In the genomic region with DNA sequence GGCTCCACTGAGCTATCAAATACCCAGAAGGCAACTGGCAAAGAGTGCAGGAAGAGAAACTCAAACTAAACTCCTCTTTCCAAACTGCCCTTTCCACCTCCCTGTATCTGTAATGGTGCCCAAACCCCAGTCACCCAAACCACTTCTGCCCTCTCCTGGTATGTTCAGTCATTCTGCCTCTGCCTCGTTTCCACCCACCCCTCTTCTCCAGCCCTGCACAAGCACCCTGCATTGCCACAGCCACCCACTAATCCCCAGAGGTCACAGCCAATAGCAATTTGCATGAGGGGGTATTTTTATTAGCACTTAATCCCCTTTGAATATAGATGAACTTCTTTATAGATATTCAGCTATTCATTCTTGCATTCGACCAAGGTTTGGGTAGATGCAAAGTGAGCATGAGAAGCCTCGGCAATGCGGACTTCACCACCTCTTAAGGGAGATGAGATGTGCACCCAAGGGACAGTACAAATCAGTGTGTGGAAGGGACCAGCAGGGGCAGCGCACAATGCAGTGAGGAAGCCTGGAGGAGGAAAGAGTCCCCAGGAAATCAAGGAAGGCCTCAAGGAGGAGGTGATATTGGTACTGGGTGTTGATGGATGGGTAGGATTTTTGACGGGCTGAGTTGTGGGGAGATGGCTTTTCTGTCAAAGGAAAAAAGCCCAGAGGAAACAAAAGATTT, we compare ENCODE assay signal across 8 cellular contexts. TPM values are rescaled to one million over a fixed set of nuclear protein-coding genes. Genes with fewer than 3 reads are reported as not detected.
DNase-seq lines count a peak whose midpoint lies in the region; ATAC-seq and TF ChIP-seq lines count a peak whose summit lies in the region.

No MANE protein-coding gene starts in this region.

- peak overlapping the region; percentile 83 for H3K4me2 ChIP-seq in OCI-LY3 (ENCODE audit: low read length)

- H3K36me3 ChIP-seq in OCI-LY3 (replicated peaks; ENCODE audit: low read depth, low read length): no peaks in the 10 kb centered on the region
- H3K36me3 ChIP-seq in upper lobe of left lung: no peaks in the 10 kb centered on the region

- H3K27ac ChIP-seq in OCI-LY3 (ENCODE audit: low read length) (no peak overlapping the region), upper lobe of left lung (no peak overlapping the region)

- peaks cover 54% of the 10 kb centered on the region for H3K4me1 Mint-ChIP-seq in activated naive CD8-positive, alpha-beta T cell treated with anti-CD3 and anti-CD28 coated beads, Interleukin-2, amount 50 U/mL, for 24 hours

- in situ Hi-C loops in GM13976 (cut with MboI; ENCODE audit: low sequenced_read_pairs, unreplicated experiment): no loop called here

- no peaks in the 10 kb centered on the region for H4K20me1 ChIP-seq in OCI-LY3 (ENCODE audit: insufficient read depth, low read length)

- H3K9ac ChIP-seq in OCI-LY3 (ENCODE audit: low read length): peak overlapping the region; percentile 15; the same call in 1 of the 2 replicates

- no peaks in the 10 kb centered on the region for H3K9me3 Mint-ChIP-seq in activated naive CD8-positive, alpha-beta T cell treated with anti-CD3 and anti-CD28 coated beads, Interleukin-2, amount 50 U/mL, for 24 hours

- no peaks in the 10 kb centered on the region for H3K79me2 ChIP-seq in OCI-LY3 (ENCODE audit: low read length)

- H3K9me3 ChIP-seq in OCI-LY3 (ENCODE audit: insufficient read depth, low read length) (no peaks in the 10 kb centered on the region), upper lobe of left lung (no peaks in the 10 kb centered on the region)

- H3K36me3 Mint-ChIP-seq in activated naive CD8-positive, alpha-beta T cell treated with anti-CD3 and anti-CD28 coated beads, Interleukin-2, amount 50 U/mL, for 24 hours (ENCODE audit: low read depth): no peaks in the 10 kb centered on the region

- 73 to 77% methylated on average over 6 of the region's 6 CpGs for WGBS in upper lobe of left lung, 2 donors

- H3K27me3 Mint-ChIP-seq in activated naive CD8-positive, alpha-beta T cell treated with anti-CD3 and anti-CD28 coated beads, Interleukin-2, amount 50 U/mL, for 24 hours: no peaks in the 10 kb centered on the region

- H3K4me3 ChIP-seq in OCI-LY3 (ENCODE audit: low read length) (peak overlapping the region; percentile 64), upper lobe of left lung (no peak overlapping the region)

- H3K4me1 ChIP-seq in OCI-LY3 (ENCODE audit: low read length) (peaks cover 34% of the 10 kb centered on the region), upper lobe of left lung (peaks cover 0 to 5% (median 1%) of the 10 kb centered on the region in 4 donors)

- H3K4me3 Mint-ChIP-seq in activated naive CD8-positive, alpha-beta T cell treated with anti-CD3 and anti-CD28 coated beads, Interleukin-2, amount 50 U/mL, for 24 hours: no peak overlapping the region

- H2AFZ ChIP-seq in OCI-LY3 (ENCODE audit: low read depth, low read length): peak overlapping the region; percentile 81

- no peak for TF ChIP-seq EP300 in upper lobe of left lung (IDR thresholded peaks at IDR 0.05)

- DNase-seq in AG08395 (ENCODE audit: low spot score): peak; percentile 64
- peak; percentile 62 for DNase-seq in GM13976 (ENCODE audit: low spot score)
- DNase-seq in activated naive CD8-positive, alpha-beta T cell treated with anti-CD3 and anti-CD28 coated beads, Interleukin-2, amount 50 U/mL, for 24 hours: no peak
- peak; percentile 54 for DNase-seq in iPS-NIHi11 (ENCODE audit: low spot score)
- no peak for DNase-seq in upper lobe of left lung
- DNase-seq in HuH-7.5 (ENCODE audit: low spot score): no peak

- H3K27me3 ChIP-seq in OCI-LY3 (ENCODE audit: low read depth, low read length) (peaks cover 10% of the 10 kb centered on the region), upper lobe of left lung (no peaks in the 10 kb centered on the region)

- no peak for TF ChIP-seq POLR2A in upper lobe of left lung (IDR thresholded peaks at IDR 0.05)

- ATAC-seq in HG02884 (IDR thresholded peaks at IDR 0.05; ENCODE audit: unreplicated experiment) (peak; percentile 86), upper lobe of left lung (ENCODE audit: low FRiP score in 2 of 2) (peak; percentile 44 to 88)
- ATAC-seq in activated naive CD8-positive, alpha-beta T cell treated with anti-CD3 and anti-CD28 coated beads, Interleukin-2, amount 50 U/mL, for 24 hours: peak; percentile 97

- no peak overlapping the region for H3K27ac Mint-ChIP-seq in activated naive CD8-positive, alpha-beta T cell treated with anti-CD3 and anti-CD28 coated beads, Interleukin-2, amount 50 U/mL, for 24 hours

- TF ChIP-seq CTCF in GM13976 (IDR thresholded peaks at IDR 0.05; ENCODE audit: borderline replicate concordance, control extremely low read depth, extremely low read depth, insufficient read depth, missing control alignments): peak; percentile 54
- peak; percentile 82 for TF ChIP-seq CTCF in OCI-LY3 (IDR thresholded peaks at IDR 0.05; ENCODE audit: low read depth, low read length)
- peak in 5 of 6 experiments; percentile 28 to 48 (median 31) for TF ChIP-seq CTCF in upper lobe of left lung (IDR thresholded peaks at IDR 0.05)

RNA-seq across cellular contexts. Expression of a gene that starts 12.4 kb away (rescaled TPM):
- total RNA-seq in upper lobe of left lung: under 1 TPM in 3 of 6 donors, not detected in 3; 0.13 to 0.44 (median 0.17) TPM

RNA-seq across cellular contexts. Expression of a gene that starts 28.6 kb away (rescaled TPM):
- total RNA-seq in upper lobe of left lung: 10 to 100 TPM; 11.7 to 19.1 (median 17.6) TPM

RNA-seq across cellular contexts. Expression of a gene that starts 29.2 kb away (rescaled TPM):
- not detected for total RNA-seq in upper lobe of left lung

Comparison
In these comparisons a context has a peak if more than half of its experiments do, and no peak if none do; other contexts are left out.
1. DNase-seq: peak in AG08395 (single experiment), GM13976 (single experiment) and iPS-NIHi11 (single experiment); none in activated naive CD8-positive, alpha-beta T cell treated with anti-CD3 and anti-CD28 coated beads, Interleukin-2, amount 50 U/mL, for 24 hours (single experiment), upper lobe of left lung (0 of 2) and HuH-7.5 (single experiment).
2. CTCF ChIP-seq: peak in every context shown above with its lines; median percentile 82 in OCI-LY3; 54 in GM13976; 31 in upper lobe of left lung.
3. Peak in every context shown above with its lines, with median percentiles within 50 percentile points of each other: ATAC-seq.